Comparison of ENCODE assay signal across 4 cellular contexts in genomic region chr11:116118138-116118470, GRCh38.
"Had no signal": no experiment of that assay in that cellular context is flagged by ENCODE, and none has a peak within 500 bp of the region (broad histone marks: within the 10 kb centered on the region; RNA-seq: fewer than 3 reads in every experiment).

No MANE protein-coding gene starts in this region.

- H3K27ac Mint-ChIP-seq: GM23338, H9 had no signal

- DNase-seq: H9, HCEC 1CT, IMR-90 had no signal

- ATAC-seq: GM23338 had no signal

- H3K4me3 Mint-ChIP-seq: GM23338, H9 had no signal

- H3K4me3 ChIP-seq: GM23338 had no signal

- H3K4me1 Mint-ChIP-seq: GM23338, H9 had no signal
